ENCODE assay signal across 9 cellular contexts in genomic region chr15:43516801-43517353, GRCh38. TPM values are rescaled to one million over a fixed set of nuclear protein-coding genes. Genes with fewer than 3 reads are reported as not detected.
DNase-seq lines count a peak whose midpoint lies in the region; ATAC-seq and TF ChIP-seq lines count a peak whose summit lies in the region.
"Had no signal": no experiment of that assay in that cellular context is flagged by ENCODE, and none has a peak within 500 bp of the region (broad histone marks: within the 10 kb centered on the region; RNA-seq: fewer than 3 reads in every experiment).

No MANE protein-coding gene starts in this region.

- peak overlapping the region; percentile 74 for H3K4me3 ChIP-seq in brain microvascular endothelial cell (ENCODE audit: low read depth, low read length)
- H3K4me3 ChIP-seq in lower lobe of right lung = peak overlapping the region; percentile 42
- peak overlapping the region; percentile 35 to 57 (median 46) for H3K4me3 ChIP-seq in tibial nerve
- H3K4me3 ChIP-seq in naive thymus-derived CD4-positive, alpha-beta T cell (ENCODE audit: low read length) = no peak overlapping the region

- H3K27me3 ChIP-seq in brain microvascular endothelial cell (replicated peaks) = no peaks in the 10 kb centered on the region
- H3K27me3 ChIP-seq in lower lobe of right lung (ENCODE audit: low read depth) = peaks cover 5% of the 10 kb centered on the region
- H3K27me3 ChIP-seq in tibial nerve = no peaks in the 10 kb centered on the region
- peaks cover 0 to 3% of the 10 kb centered on the region in 2 donors for H3K27me3 ChIP-seq in naive thymus-derived CD4-positive, alpha-beta T cell (ENCODE audit: control insufficient read depth in 2 of 2, insufficient read depth in 2 of 2, low read length in 2 of 2)

- TF ChIP-seq CTCF in brain microvascular endothelial cell (IDR thresholded peaks at IDR 0.05; ENCODE audit: low read depth, low read length, missing control alignments) (no peak), lower lobe of right lung (IDR thresholded peaks at IDR 0.05) (no peak), tibial nerve (IDR thresholded peaks at IDR 0.05) (no peak)

- H3K9me3 Mint-ChIP-seq in naive thymus-derived CD4-positive, alpha-beta T cell = peaks cover 0 to 2% (median 0%) of the 10 kb centered on the region in 11 donors
- H3K9me3 Mint-ChIP-seq: activated CD4-positive, alpha-beta memory T cell treated with anti-CD3 and anti-CD28 coated beads, Interleukin-2, amount 10 ng/mL, durations not matched to agents 7 days and 5 days had no signal

- in situ Hi-C loops in brain microvascular endothelial cell (cut with HindIII; ENCODE audit: low pct_ligation_motif_present, low sequenced_read_pairs) = no loop called here

- no peak for TF ChIP-seq POLR2A in tibial nerve (IDR thresholded peaks at IDR 0.05)

- DNase-seq in SHP77 (lab: John Stamatoyannopoulos, UW) (peak; percentile 42 to 45), SHP77 treated with DMSO at 0.1 percent for 48 hours (lab: John Stamatoyannopoulos, UW) (no peak), brain microvascular endothelial cell (peak; percentile 59), lower lobe of right lung (no peak), tibial nerve (ENCODE audit: low spot score in 2 of 2) (no peak), HT-29 (ENCODE audit: low spot score) (no peak)
- DNase-seq in naive thymus-derived CD4-positive, alpha-beta T cell = no peak
- DNase-seq: activated CD4-positive, alpha-beta memory T cell treated with anti-CD3 and anti-CD28 coated beads, Interleukin-2, amount 10 ng/mL, durations not matched to agents 7 days and 5 days had no signal

- H3K4me1 Mint-ChIP-seq in naive thymus-derived CD4-positive, alpha-beta T cell = peaks cover 9 to 70% (median 27%) of the 10 kb centered on the region in 7 donors

- H3K27me3 Mint-ChIP-seq in naive thymus-derived CD4-positive, alpha-beta T cell = peaks cover 28 to 46% (median 38%) of the 10 kb centered on the region in 5 donors

- peak overlapping the region in 1 of 10 donors; percentile 16 for H3K4me3 Mint-ChIP-seq in naive thymus-derived CD4-positive, alpha-beta T cell
- H3K4me3 Mint-ChIP-seq: activated CD4-positive, alpha-beta memory T cell treated with anti-CD3 and anti-CD28 coated beads, Interleukin-2, amount 10 ng/mL, durations not matched to agents 7 days and 5 days had no signal

- CTCF ChIA-PET in naive thymus-derived CD4-positive, alpha-beta T cell (lab: Charles Lee) = no interaction called here

- no peak for TF ChIP-seq EP300 in tibial nerve (IDR thresholded peaks at IDR 0.05)

- peaks cover 0 to 38% (median 0%) of the 10 kb centered on the region in 5 donors for H3K36me3 Mint-ChIP-seq in naive thymus-derived CD4-positive, alpha-beta T cell

- POLR2A ChIA-PET in naive thymus-derived CD4-positive, alpha-beta T cell (lab: Charles Lee) = no interaction called here

- ATAC-seq in lower lobe of right lung (no peak), HG02840 (IDR thresholded peaks at IDR 0.05; ENCODE audit: low FRiP score, unreplicated experiment) (no peak)
- ATAC-seq in naive thymus-derived CD4-positive, alpha-beta T cell = no peak

- H3K4me1 ChIP-seq in lower lobe of right lung = peaks cover 24% of the 10 kb centered on the region
- peaks cover 0 to 58% (median 17%) of the 10 kb centered on the region in 4 donors for H3K4me1 ChIP-seq in tibial nerve
- peaks cover 5% of the 10 kb centered on the region in 2 donors for H3K4me1 ChIP-seq in naive thymus-derived CD4-positive, alpha-beta T cell (ENCODE audit: control insufficient read depth in 2 of 2, insufficient read depth in 2 of 2, low read length in 2 of 2)

- no peak overlapping the region for H3K27ac ChIP-seq in brain microvascular endothelial cell
- H3K27ac ChIP-seq in lower lobe of right lung = no peak overlapping the region
- H3K27ac ChIP-seq in tibial nerve = peak overlapping the region; percentile 67 to 87 (median 78)
- no peak overlapping the region for H3K27ac ChIP-seq in naive thymus-derived CD4-positive, alpha-beta T cell (ENCODE audit: low read depth, low read length)

- H3K27ac Mint-ChIP-seq in naive thymus-derived CD4-positive, alpha-beta T cell = no peak overlapping the region
- H3K27ac Mint-ChIP-seq: activated CD4-positive, alpha-beta memory T cell treated with anti-CD3 and anti-CD28 coated beads, Interleukin-2, amount 10 ng/mL, durations not matched to agents 7 days and 5 days had no signal

- H3K9me3 ChIP-seq in lower lobe of right lung (no peaks in the 10 kb centered on the region), tibial nerve (no peaks in the 10 kb centered on the region)
- no peaks in the 10 kb centered on the region for H3K9me3 ChIP-seq in naive thymus-derived CD4-positive, alpha-beta T cell (ENCODE audit: control insufficient read depth in 2 of 3, low read length in 3 of 3)

- H3K36me3 ChIP-seq in brain microvascular endothelial cell (replicated peaks) = peaks cover 12% of the 10 kb centered on the region
- no peaks in the 10 kb centered on the region for H3K36me3 ChIP-seq in lower lobe of right lung
- H3K36me3 ChIP-seq in tibial nerve = peaks cover 0 to 20% (median 4%) of the 10 kb centered on the region in 3 donors
- no peaks in the 10 kb centered on the region for H3K36me3 ChIP-seq in naive thymus-derived CD4-positive, alpha-beta T cell (ENCODE audit: control insufficient read depth in 2 of 3, insufficient read depth in 3 of 3, low read length in 3 of 3)

- intact Hi-C loops in lower lobe of right lung (cut with DNase I) = no loop called here
- intact Hi-C loops in naive thymus-derived CD4-positive, alpha-beta T cell (cut with micrococcal nuclease) = loop anchor here (10.0 kb wide), 2 partner anchors 292 to 332 kb away; partner anchors contain the start of genes CCNDBP1 (in 1 of the 2) and EPB42 (in 1 of the 2)

- 6 to 22% methylated on average over 4 of the region's 4 CpGs for WGBS in tibial nerve, 2 donors

RNA-seq across cellular contexts. Expression of gene MAP1A, which starts 0.5 kb away (rescaled TPM):
- total RNA-seq in lower lobe of right lung (7.1 TPM), tibial nerve (10 to 100 TPM; 17.4 to 23.7 (median 21.3) TPM)
- total RNA-seq in HT-29 (2014; rRNA removed; shearing (Covaris generic)) = 0.46 and 0.50 TPM in 2 replicates
- total RNA-seq in naive thymus-derived CD4-positive, alpha-beta T cell = 10 to 100 TPM in 1 of 5 experiments, 1 to 10 TPM in 2, under 1 TPM in 2; 0.30 to 13.6 (median 1.4) TPM
- under 1 TPM; 0.22 to 0.24 TPM for polyA plus RNA-seq in naive thymus-derived CD4-positive, alpha-beta T cell

RNA-seq across cellular contexts. Expression of gene TP53BP1, which starts 23.9 kb away (rescaled TPM):
- total RNA-seq in lower lobe of right lung (41.0 TPM), tibial nerve (10 to 100 TPM; 37.6 to 47.4 (median 42.4) TPM)
- 38.1 and 39.4 TPM in 2 replicates for total RNA-seq in HT-29 (2014; rRNA removed; shearing (Covaris generic))
- 10 to 100 TPM; 34.5 to 41.6 (median 40.6) TPM for total RNA-seq in naive thymus-derived CD4-positive, alpha-beta T cell
- polyA plus RNA-seq in naive thymus-derived CD4-positive, alpha-beta T cell = 10 to 100 TPM in 1 of 2 donors, 1 to 10 TPM in 1; 9.3 to 13.5 TPM

Comparison
In these comparisons a context has a peak if more than half of its experiments do, and no peak if none do; other contexts are left out.
1. DNase-seq: peak in SHP77 (2 of 2) and brain microvascular endothelial cell (single experiment); none in SHP77 treated with DMSO at 0.1 percent for 48 hours (single experiment), lower lobe of right lung (single experiment), tibial nerve (0 of 2), HT-29 (single experiment) and naive thymus-derived CD4-positive, alpha-beta T cell (0 of 9).
2. H3K27ac ChIP-seq: peak in tibial nerve (4 of 4); none in brain microvascular endothelial cell (single experiment), lower lobe of right lung (single experiment) and naive thymus-derived CD4-positive, alpha-beta T cell (single experiment).